14 cellular contexts compared by ENCODE assay signal in the genomic region with DNA sequence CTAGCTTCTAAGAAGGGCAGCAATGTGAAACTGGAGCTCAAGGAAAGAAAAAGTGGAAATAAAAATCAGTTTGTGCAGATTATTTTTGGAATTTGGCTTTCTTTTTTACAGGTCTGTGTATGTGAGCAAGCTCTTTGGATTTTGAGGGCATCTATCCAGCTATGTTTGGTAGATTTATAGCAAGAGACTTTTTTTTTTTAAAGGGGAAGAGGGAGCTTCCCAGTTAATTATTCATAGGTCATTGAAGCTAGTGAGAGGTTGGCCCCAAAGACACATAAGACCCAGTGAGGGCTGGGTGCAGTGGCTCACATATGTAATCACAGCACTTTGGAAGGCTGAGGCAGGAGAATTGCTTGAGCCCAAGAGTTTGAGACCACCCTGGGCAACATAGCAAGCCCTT. TPM values are rescaled to one million over a fixed set of nuclear protein-coding genes. Genes with fewer than 3 reads are reported as not detected.
DNase-seq lines count a peak whose midpoint lies in the region; ATAC-seq and TF ChIP-seq lines count a peak whose summit lies in the region.
"Had no signal": no experiment of that assay in that cellular context is flagged by ENCODE, and none has a peak within 500 bp of the region (broad histone marks: within the 10 kb centered on the region; RNA-seq: fewer than 3 reads in every experiment).

No MANE protein-coding gene starts in this region.

- no peaks in the 10 kb centered on the region for H3K9me3 ChIP-seq in PC-3 (ENCODE audit: low read length)
- H3K9me3 ChIP-seq in hepatocyte (ENCODE audit: low read depth), result no peaks in the 10 kb centered on the region
- H3K9me3 ChIP-seq: Peyer's patch, thyroid gland had no signal

- H3K4me2 ChIP-seq in PC-3 (ENCODE audit: low read length) (peak overlapping the region; percentile 30; the same call in 1 of the 2 replicates), hepatocyte (peak overlapping the region; percentile 14)

- peaks cover 10% of the 10 kb centered on the region; the same call in 1 of the 2 replicates for H3K27me3 ChIP-seq in PC-3 (ENCODE audit: low read length)
- H3K27me3 ChIP-seq in hepatocyte, result no peaks in the 10 kb centered on the region
- H3K27me3 ChIP-seq: cardiac muscle cell, Peyer's patch, thyroid gland had no signal

- H3K36me3 ChIP-seq in PC-3 (ENCODE audit: low read depth, low read length), result no peaks in the 10 kb centered on the region
- no peaks in the 10 kb centered on the region for H3K36me3 ChIP-seq in hepatocyte (replicated peaks; ENCODE audit: insufficient read depth, low read depth)
- H3K36me3 ChIP-seq: cardiac muscle cell, Peyer's patch, thyroid gland had no signal

- CTCF ChIA-PET in PC-3 (lab: Charles Lee), result no interaction called here

- no peak for TF ChIP-seq CTCF in PC-3 (conservative IDR thresholded peaks at IDR 0.05; ENCODE audit: low read depth, low read length)
- TF ChIP-seq CTCF in hepatocyte (IDR thresholded peaks at IDR 0.05; ENCODE audit: poor library complexity), result no peak

- H2AFZ ChIP-seq in PC-3 (ENCODE audit: low read length), result no peak overlapping the region
- H2AFZ ChIP-seq in hepatocyte, result no peak overlapping the region

- BruUV-seq in PC-3 (replicated peaks; lab: Mats Ljungman, UMichigan), result no TSS peak

- H3F3A ChIP-seq in PC-3 (ENCODE audit: low read length, unreplicated experiment), result no peaks in the 10 kb centered on the region

- ATAC-seq in GM21825 (IDR thresholded peaks at IDR 0.05; ENCODE audit: unreplicated experiment) (peak; percentile 49), PC-3 (peak; percentile 15), HG02884 (IDR thresholded peaks at IDR 0.05; ENCODE audit: unreplicated experiment) (no peak)

- H3K27ac ChIP-seq in PC-3 (ENCODE audit: low read length), result no peak overlapping the region
- no peak overlapping the region for H3K27ac ChIP-seq in hepatocyte
- H3K27ac ChIP-seq: cardiac muscle cell, Peyer's patch, thyroid gland had no signal

- intact Hi-C loops in PC-3 (cut with micrococcal nuclease), result no loop called here

- H3K9me2 ChIP-seq in PC-3 (replicated peaks; ENCODE audit: low read length) (no peaks in the 10 kb centered on the region), hepatocyte (replicated peaks; ENCODE audit: insufficient read depth) (no peaks in the 10 kb centered on the region)

- H3K4me1 ChIP-seq in PC-3 (ENCODE audit: insufficient read depth, low read length), result 0 out of 2 replicates have a peak, but pooled peaks cover 8% of the 10 kb centered on the region
- peaks cover 12% of the 10 kb centered on the region for H3K4me1 ChIP-seq in hepatocyte (ENCODE audit: insufficient read depth)
- H3K4me1 ChIP-seq: Peyer's patch, thyroid gland had no signal

- H3K9ac ChIP-seq in PC-3 (ENCODE audit: low read length), result no peak overlapping the region

- H3K4me3 ChIP-seq in PC-3 (ENCODE audit: low read length), result no peak overlapping the region
- H3K4me3 ChIP-seq in hepatocyte, result no peak overlapping the region
- H3K4me3 ChIP-seq: cardiac muscle cell, Peyer's patch, thyroid gland had no signal

- no peaks in the 10 kb centered on the region for H3K79me2 ChIP-seq in PC-3 (ENCODE audit: low read length)
- H3K79me2 ChIP-seq in hepatocyte, result no peaks in the 10 kb centered on the region

- peak; percentile 23 for DNase-seq in PC-3
- DNase-seq in hepatocyte (ENCODE audit: low spot score), result peak; percentile 12
- no peak for DNase-seq in occipital lobe (lab: John Stamatoyannopoulos, UW)
- DNase-seq in dermis blood vessel endothelial cell, result no peak
- no peak for DNase-seq in NK-92 treated with Interleukin-12 subunit alpha and Interleukin-12 subunit beta, amount 100 ng/mL, for 24 hours (lab: John Stamatoyannopoulos, UW)
- DNase-seq: activated T-cell treated with anti-CD3 and anti-CD28 coated beads, Interleukin-2, amount 50 U/mL, for 24 hours; Peyer's patch; thyroid gland had no signal

- POLR2A ChIA-PET in PC-3 (lab: Charles Lee; ENCODE audit: unreplicated experiment), result no interaction called here

- H4K20me1 ChIP-seq in PC-3 (ENCODE audit: low read length) (no peaks in the 10 kb centered on the region), hepatocyte (ENCODE audit: insufficient read depth, poor library complexity, severe bottlenecking) (no peaks in the 10 kb centered on the region)

RNA-seq across cellular contexts. Expression of gene COLEC12, which starts 24.0 kb away (rescaled TPM):
- 0.04 TPM in 1 of 2 replicates, not detected in the other for total RNA-seq in PC-3 (2014; rRNA removed)
- total RNA-seq in hepatocyte, result 21.2 and 23.2 TPM in 2 replicates
- 28.3 and 33.3 TPM in 2 replicates for polyA plus RNA-seq in hepatocyte
- 15.4 TPM for total RNA-seq in occipital lobe
- total RNA-seq in dermis blood vessel endothelial cell, result 45.1 and 64.2 TPM in 2 replicates

RNA-seq across cellular contexts. Expression of gene CETN1, which starts 55.7 kb away (rescaled TPM):
- not detected in 2 replicates for total RNA-seq in PC-3 (2014; rRNA removed)
- total RNA-seq in hepatocyte, result not detected in 2 replicates
- polyA plus RNA-seq in hepatocyte, result not detected in 2 replicates
- total RNA-seq in occipital lobe, result not detected
- not detected in 2 replicates for total RNA-seq in dermis blood vessel endothelial cell
- total RNA-seq: cardiac muscle cell, liver, Peyer's patch, posterior vena cava, WTC11 had no signal
- polyA plus RNA-seq: cardiac muscle cell, liver had no signal

Comparison
In these comparisons a context has a peak if more than half of its experiments do, and no peak if none do; other contexts are left out.
1. DNase-seq: peak in PC-3 (single experiment) and hepatocyte (single experiment); none in occipital lobe (single experiment), dermis blood vessel endothelial cell (single experiment) and NK-92 treated with Interleukin-12 subunit alpha and Interleukin-12 subunit beta, amount 100 ng/mL, for 24 hours (single experiment).
2. RNA of gene COLEC12, which starts 24.0 kb away (total RNA-seq): 45.1 to 64.2 TPM in dermis blood vessel endothelial cell, 21.2 to 23.2 TPM in hepatocyte and 15.4 TPM in occipital lobe (single experiment); 0.04 TPM in PC-3; every median in the first group is over 10 times any median in the second.